ENCODE assay signal across 8 cellular contexts in genomic region chr15:47185222-47185800, GRCh38.
A peak's percentile ranks its signal among the peaks of the same experiment; 100 is the strongest.
DNase-seq lines count a peak whose midpoint lies in the region; ATAC-seq and TF ChIP-seq lines count a peak whose summit lies in the region.

No MANE protein-coding gene starts in this region.

- H3K79me1 ChIP-seq in IMR-90 (ENCODE audit: low read depth in 1 of 2, low read length in 2 of 2) = no peaks in the 10 kb centered on the region

- H3K56ac ChIP-seq in IMR-90 (ENCODE audit: extremely low read depth, insufficient read depth, low read length) = no peak overlapping the region

- no peaks in the 10 kb centered on the region for H4K20me1 ChIP-seq in IMR-90 (ENCODE audit: insufficient read depth, low read length)

- CTCF ChIA-PET in AG04450 (lab: Charles Lee) (interaction anchor here (0.6 to 2.1 kb wide), 2 partner anchors 10 to 187 kb away, joined by 3 to 9 read pairs; no protein-coding TSS in a partner anchor), IMR-90 (lab: Yijun Ruan, JAX) (interaction anchor here (1.1 to 1.2 kb wide), 2 partner anchors 313 to 989 kb away, joined by 4 to 5 read pairs; no protein-coding TSS in a partner anchor)

- H3K9me3 ChIP-seq in AG04450 (ENCODE audit: control insufficient read depth, insufficient read depth, low read length) = no peaks in the 10 kb centered on the region; the same call in 1 of the 2 replicates
- no peaks in the 10 kb centered on the region; the same call in 1 of the 2 replicates for H3K9me3 ChIP-seq in IMR-90 (ENCODE audit: control insufficient read depth, insufficient read depth, low read length)

- intact Hi-C loops in IMR-90 (cut with micrococcal nuclease) (no loop called here), posterior cingulate gyrus (cut with DNase I) (no loop called here)

- BruUV-seq in IMR-90 (replicated peaks; lab: Mats Ljungman, UMichigan) = no TSS peak

- no peak overlapping the region for H4K8ac ChIP-seq in IMR-90 (ENCODE audit: low read depth in 2 of 2, low read length in 2 of 2)

- H2AFZ ChIP-seq in IMR-90 (replicated peaks; ENCODE audit: low read length, poor library complexity) = peak overlapping the region; percentile 85

- no peak overlapping the region for H2AK5ac ChIP-seq in IMR-90 (ENCODE audit: low read depth, low read length)

- no peak overlapping the region for H3K4ac ChIP-seq in IMR-90 (ENCODE audit: low read depth, low read length)

- H2BK20ac ChIP-seq in IMR-90 (ENCODE audit: low read depth, low read length) = no peak overlapping the region

- no peak for TF ChIP-seq POLR2A in IMR-90 (IDR thresholded peaks at IDR 0.05; ENCODE audit: low read depth, low read length)

- H3K4me1 Mint-ChIP-seq in chondrocyte (ENCODE audit: low read depth) = peaks cover 13% of the 10 kb centered on the region
- H3K4me1 Mint-ChIP-seq in naive thymus-derived CD8-positive, alpha-beta T cell = peaks cover 4 to 18% (median 13%) of the 10 kb centered on the region in 4 donors

- no peak for ATAC-seq in IMR-90 (ENCODE audit: low read depth)
- ATAC-seq in naive thymus-derived CD8-positive, alpha-beta T cell = no peak
- no peak for ATAC-seq in HG03432 (IDR thresholded peaks at IDR 0.05; ENCODE audit: unreplicated experiment)
- no peak for ATAC-seq in GM21528 (IDR thresholded peaks at IDR 0.05; ENCODE audit: low FRiP score, unreplicated experiment)

- no peaks in the 10 kb centered on the region for H3K9me3 Mint-ChIP-seq in chondrocyte (ENCODE audit: low read depth)
- peaks cover 0 to 8% (median 0%) of the 10 kb centered on the region in 9 donors for H3K9me3 Mint-ChIP-seq in naive thymus-derived CD8-positive, alpha-beta T cell

- no peak overlapping the region for H2BK120ac ChIP-seq in IMR-90 (ENCODE audit: low read depth, low read length)

- no peak for TF ChIP-seq CTCF in AG04450 (IDR thresholded peaks at IDR 0.05; ENCODE audit: low read depth, low read length)
- no peak for TF ChIP-seq CTCF in IMR-90 (conservative IDR thresholded peaks at IDR 0.05; ENCODE audit: low read depth, low read length)
- TF ChIP-seq CTCF in chondrocyte (IDR thresholded peaks at IDR 0.05) = no peak

- in situ Hi-C loops in IMR-90 (cut with MboI; ENCODE audit: low sequenced_read_pairs) = no loop called here

- H2BK15ac ChIP-seq in IMR-90 (ENCODE audit: low read depth, low read length) = no peak overlapping the region

- POLR2A ChIA-PET in AG04450 (lab: Yijun Ruan, JAX) = no interaction called here
- POLR2A ChIA-PET in IMR-90 (lab: Charles Lee; ENCODE audit: unreplicated experiment) = no interaction called here
- POLR2A ChIA-PET in naive thymus-derived CD8-positive, alpha-beta T cell (lab: Charles Lee) = no interaction called here

- H3K4me3 ChIP-seq in AG04450 (ENCODE audit: low read depth, low read length) (peak overlapping the region; percentile 46), IMR-90 (ENCODE audit: insufficient read depth, low read depth, low read length) (peak overlapping the region; percentile 40)

- no peak overlapping the region for H3K27ac Mint-ChIP-seq in chondrocyte (ENCODE audit: unreplicated experiment)
- H3K27ac Mint-ChIP-seq in naive thymus-derived CD8-positive, alpha-beta T cell = no peak overlapping the region

- no peak overlapping the region for H3K23ac ChIP-seq in IMR-90 (ENCODE audit: low read depth, low read length)

- H3K27ac ChIP-seq in AG04450 (ENCODE audit: low read depth, low read length) (no peak overlapping the region), IMR-90 (ENCODE audit: insufficient read depth, low read length) (no peak overlapping the region)

- no peak overlapping the region for H3K18ac ChIP-seq in IMR-90 (ENCODE audit: low read depth, low read length)

- peaks cover 1% of the 10 kb centered on the region for H3K36me3 Mint-ChIP-seq in chondrocyte (ENCODE audit: low read depth)
- peaks cover 0 to 8% (median 2%) of the 10 kb centered on the region in 3 donors for H3K36me3 Mint-ChIP-seq in naive thymus-derived CD8-positive, alpha-beta T cell

- no peak overlapping the region for H3K14ac ChIP-seq in IMR-90 (replicated peaks; ENCODE audit: low read depth, low read length)

- no peak overlapping the region for H2AK9ac ChIP-seq in IMR-90 (replicated peaks; ENCODE audit: low read depth, low read length, poor library complexity)

- DNase-seq in AG04450 (ENCODE audit: low read depth, low spot score) = no peak
- DNase-seq in IMR-90 = peak; percentile 0
- DNase-seq in chondrocyte (ENCODE audit: low spot score) = no peak
- no peak for DNase-seq in naive thymus-derived CD8-positive, alpha-beta T cell
- no peak for DNase-seq in posterior cingulate gyrus
- DNase-seq in cerebellar nuclear complex (lab: John Stamatoyannopoulos, UW) = no peak

- H3K27me3 Mint-ChIP-seq in chondrocyte (ENCODE audit: low read depth) = peaks cover 70% of the 10 kb centered on the region
- peaks cover 29 to 50% (median 40%) of the 10 kb centered on the region in 5 donors for H3K27me3 Mint-ChIP-seq in naive thymus-derived CD8-positive, alpha-beta T cell

- no peak overlapping the region for H4K91ac ChIP-seq in IMR-90 (ENCODE audit: insufficient read depth, low read depth, low read length)

- H3K27me3 ChIP-seq in AG04450 (ENCODE audit: control insufficient read depth, insufficient read depth, low read length) (peaks cover 31% of the 10 kb centered on the region), IMR-90 (ENCODE audit: control insufficient read depth, insufficient read depth, low read length) (peaks cover 37% of the 10 kb centered on the region)

- peaks cover 3% of the 10 kb centered on the region; the same call in 1 of the 2 replicates for H3K4me1 ChIP-seq in IMR-90 (ENCODE audit: control insufficient read depth, insufficient read depth, low read length)

- dilution Hi-C loops in IMR-90 (cut with HindIII; ENCODE audit: low sequenced_read_pairs, unreplicated experiment) = no loop called here

- no peak overlapping the region for H3K9ac ChIP-seq in IMR-90 (ENCODE audit: low read depth, low read length)

- no peaks in the 10 kb centered on the region for H3K9me1 ChIP-seq in IMR-90 (ENCODE audit: insufficient read depth, low read length)

- H3K4me2 ChIP-seq in IMR-90 (ENCODE audit: low read depth, low read length) = peak overlapping the region; percentile 92

- H4K5ac ChIP-seq in IMR-90 (ENCODE audit: low read depth, low read length) = no peak overlapping the region

- peak overlapping the region; percentile 74 for H3K4me3 Mint-ChIP-seq in chondrocyte (ENCODE audit: unreplicated experiment)
- peak overlapping the region in 7 of 10 donors; percentile 23 to 73 (median 57) for H3K4me3 Mint-ChIP-seq in naive thymus-derived CD8-positive, alpha-beta T cell

- no peak for TF ChIP-seq RAD21 in IMR-90 (IDR thresholded peaks at IDR 0.05; ENCODE audit: low read length)

- no CpG with 5 or more reads among the region's 15 CpGs for WGBS in IMR-90 (ENCODE audit: extremely low coverage in 2 of 2, insufficient read length in 1 of 2), 2 experiments

- no peaks in the 10 kb centered on the region for H3K36me3 ChIP-seq in IMR-90 (ENCODE audit: control insufficient read depth, insufficient read depth, low read length)

- no peak overlapping the region for H2BK5ac ChIP-seq in IMR-90 (ENCODE audit: low read depth, low read length, poor library complexity, severe bottlenecking)

TF ChIP-seq in IMR-90, 13 proteins besides CTCF, POLR2A, EP300 and RAD21:
- no peak for TF ChIP-seq BHLHE40 (IDR thresholded peaks at IDR 0.05; ENCODE audit: low read depth, low read length)
- TF ChIP-seq USF2 (IDR thresholded peaks at IDR 0.05; ENCODE audit: low read depth, low read length) = no peak
- TF ChIP-seq SMC3 (IDR thresholded peaks at IDR 0.05; ENCODE audit: low read depth, low read length) = no peak
- TF ChIP-seq RFX5 (IDR thresholded peaks at IDR 0.05; ENCODE audit: low read depth, low read length) = no peak
- TF ChIP-seq MAFK (IDR thresholded peaks at IDR 0.05; ENCODE audit: low read depth, low read length) = no peak
- TF ChIP-seq MAZ (IDR thresholded peaks at IDR 0.05; ENCODE audit: borderline replicate concordance, low read depth, low read length) = no peak
- no peak for TF ChIP-seq CEBPB (IDR thresholded peaks at IDR 0.05; ENCODE audit: low read depth, low read length)
- no peak for TF ChIP-seq NFE2L2 (IDR thresholded peaks at IDR 0.05; ENCODE audit: low read depth, low read length)
- no peak for TF ChIP-seq MXI1 (IDR thresholded peaks at IDR 0.05; ENCODE audit: borderline replicate concordance, low read depth, low read length)
- TF ChIP-seq RCOR1 (IDR thresholded peaks at IDR 0.05; ENCODE audit: insufficient replicate concordance, low read length) = no peak
- no peak for TF ChIP-seq FOS (IDR thresholded peaks at IDR 0.05; ENCODE audit: low read depth, low read length)
- TF ChIP-seq CHD1 (IDR thresholded peaks at IDR 0.05; ENCODE audit: low read depth, low read length) = no peak
- TF ChIP-seq, protein P1, sequence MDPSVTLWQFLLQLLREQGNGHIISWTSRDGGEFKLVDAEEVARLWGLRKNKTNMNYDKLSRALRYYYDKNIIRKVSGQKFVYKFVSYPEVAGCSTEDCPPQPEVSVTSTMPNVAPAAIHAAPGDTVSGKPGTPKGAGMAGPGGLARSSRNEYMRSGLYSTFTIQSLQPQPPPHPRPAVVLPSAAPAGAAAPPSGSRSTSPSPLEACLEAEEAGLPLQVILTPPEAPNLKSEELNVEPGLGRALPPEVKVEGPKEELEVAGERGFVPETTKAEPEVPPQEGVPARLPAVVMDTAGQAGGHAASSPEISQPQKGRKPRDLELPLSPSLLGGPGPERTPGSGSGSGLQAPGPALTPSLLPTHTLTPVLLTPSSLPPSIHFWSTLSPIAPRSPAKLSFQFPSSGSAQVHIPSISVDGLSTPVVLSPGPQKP (IDR thresholded peaks at IDR 0.05; ENCODE audit: borderline replicate concordance, low read depth, low read length) = no peak
TF ChIP-seq in IMR-90: peak in this region for 0.
